ENCODE assay signal across 8 cellular contexts in the genomic region with DNA sequence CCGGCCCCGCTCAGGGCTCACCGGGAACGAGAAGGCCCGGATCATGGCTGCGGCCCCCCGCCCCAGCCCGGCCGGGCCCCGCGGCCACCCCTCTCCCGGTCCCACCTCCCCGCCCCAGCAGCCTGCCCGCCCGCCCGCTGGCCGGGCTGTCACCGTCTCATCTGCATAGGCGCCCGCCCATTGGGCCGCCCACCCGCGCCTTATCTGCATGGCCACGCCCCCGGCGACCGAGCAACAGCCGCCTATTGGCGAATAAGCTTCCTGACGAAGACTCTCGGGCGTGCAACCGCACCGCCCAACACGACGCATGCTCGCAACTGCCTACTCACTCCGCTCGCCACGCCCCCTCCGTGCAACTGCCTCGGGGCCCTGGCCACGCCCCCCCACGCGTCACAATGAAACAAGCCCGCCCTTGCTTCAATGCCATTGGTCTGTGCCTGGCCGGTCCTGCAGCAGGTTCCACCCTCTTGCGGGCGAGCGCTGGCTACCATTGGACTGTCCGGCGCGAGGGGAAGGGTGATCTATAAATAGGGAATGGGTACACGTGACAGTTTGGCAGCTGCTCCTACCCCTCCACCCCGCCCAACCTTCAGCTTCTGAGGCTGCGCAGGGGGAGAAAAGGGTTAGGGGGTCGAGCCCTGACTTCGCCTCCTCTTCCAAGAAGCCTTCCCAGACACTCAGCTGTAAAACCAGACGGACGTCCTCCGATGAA. TPM values are rescaled to one million over a fixed set of nuclear protein-coding genes. Genes with fewer than 3 reads are reported as not detected.
DNase-seq lines count a peak whose midpoint lies in the region; ATAC-seq, FAIRE-seq and TF ChIP-seq lines count a peak whose summit lies in the region.

A gene with protein sequence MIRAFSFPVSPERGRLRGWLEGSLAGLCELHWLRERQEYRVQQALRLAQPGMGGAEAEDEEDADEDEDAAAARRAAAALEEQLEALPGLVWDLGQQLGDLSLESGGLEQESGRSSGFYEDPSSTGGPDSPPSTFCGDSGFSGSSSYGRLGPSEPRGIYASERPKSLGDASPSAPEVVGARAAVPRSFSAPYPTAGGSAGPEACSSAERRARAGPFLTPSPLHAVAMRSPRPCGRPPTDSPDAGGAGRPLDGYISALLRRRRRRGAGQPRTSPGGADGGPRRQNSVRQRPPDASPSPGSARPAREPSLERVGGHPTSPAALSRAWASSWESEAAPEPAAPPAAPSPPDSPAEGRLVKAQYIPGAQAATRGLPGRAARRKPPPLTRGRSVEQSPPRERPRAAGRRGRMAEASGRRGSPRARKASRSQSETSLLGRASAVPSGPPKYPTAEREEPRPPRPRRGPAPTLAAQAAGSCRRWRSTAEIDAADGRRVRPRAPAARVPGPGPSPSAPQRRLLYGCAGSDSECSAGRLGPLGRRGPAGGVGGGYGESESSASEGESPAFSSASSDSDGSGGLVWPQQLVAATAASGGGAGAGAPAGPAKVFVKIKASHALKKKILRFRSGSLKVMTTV (minus strand): TSS at position 163 of the 712 bp plus-strand sequence. CDS start 118 bp downstream, at position 45.

- ATAC-seq in HG02852 (IDR thresholded peaks at IDR 0.05; ENCODE audit: unreplicated experiment) (peak; percentile 89), pancreas (peak; percentile 92 to 97 (median 92))

- no peaks in the 10 kb centered on the region for H3K9me3 ChIP-seq in pancreas
- H3K9me3 ChIP-seq in thyroid gland: no peaks in the 10 kb centered on the region

- H3K27me3 ChIP-seq in pancreas: peaks cover 0 to 8% (median 0%) of the 10 kb centered on the region in 4 donors
- no peaks in the 10 kb centered on the region for H3K27me3 ChIP-seq in thyroid gland

- TF ChIP-seq POLR2A in thyroid gland (IDR thresholded peaks at IDR 0.05): no peak

- peak; percentile 100 for DNase-seq in GM12865 (ENCODE audit: low read depth)
- peak; percentile 99 for DNase-seq in NCI-H1436 treated with DMSO at 0.1 percent for 48 hours (lab: John Stamatoyannopoulos, UW)
- DNase-seq in T follicular helper cell (ENCODE audit: low read depth): peak; percentile 99
- DNase-seq in amniotic epithelial cell (ENCODE audit: low read depth): peak; percentile 99
- DNase-seq in cardiac septum (ENCODE audit: low spot score): peak; percentile 100
- peak; percentile 100 for DNase-seq in pancreas
- DNase-seq in thyroid gland: peak; percentile 100

- H3K4me1 ChIP-seq in pancreas (peaks cover 5 to 13% (median 10%) of the 10 kb centered on the region in 3 donors), thyroid gland (peaks cover 19 to 20% of the 10 kb centered on the region in 2 donors)

- peak within 1 kb of the TSS; percentile 49 for H3K4me3 ChIP-seq in GM12865 (ENCODE audit: low read depth, low read length)
- peak within 1 kb of the TSS; percentile 34 to 67 (median 46) for H3K4me3 ChIP-seq in pancreas
- H3K4me3 ChIP-seq in thyroid gland (replicated peaks in 1 of 3): peak within 1 kb of the TSS in 2 of 3 donors; percentile 18 to 47

- intact Hi-C loops in cardiac septum (cut with DNase I) (loop anchor here (10.0 kb wide), 1 partner anchor 116 kb away; no protein-coding TSS in a partner anchor), pancreas (cut with DNase I) (loop anchor here in 2 of 3 donors (5.0 to 10.0 kb wide), 2 partner anchors 49 to 136 kb away; no protein-coding TSS in a partner anchor), thyroid gland (cut with DNase I) (loop anchor here (5.0 kb wide), 3 partner anchors 44 to 134 kb away; a partner anchor contains a TSS)

- H3K27ac ChIP-seq in pancreas: peak within 1 kb of the TSS in 2 of 4 donors; percentile 56 to 59
- peak within 1 kb of the TSS; percentile 52 to 58 (median 55) for H3K27ac ChIP-seq in thyroid gland

- TF ChIP-seq CTCF in GM12865 (IDR thresholded peaks at IDR 0.05; ENCODE audit: insufficient read depth, low read depth, low read length, missing control alignments) (no peak), pancreas (IDR thresholded peaks at IDR 0.05) (no peak), thyroid gland (IDR thresholded peaks at IDR 0.05) (no peak)

- WGBS in pancreas, 2 donors: 0 to 1% methylated on average over 59 to 61 of the region's 61 CpGs
- 0 to 1% methylated on average over 15 to 25 of the region's 61 CpGs for WGBS in thyroid gland, 2 donors

- FAIRE-seq in pancreas (lab: Jason Lieb, UNC): peak; percentile 98

- no peaks in the 10 kb centered on the region for H3K36me3 ChIP-seq in pancreas
- no peaks in the 10 kb centered on the region for H3K36me3 ChIP-seq in thyroid gland

RNA-seq across cellular contexts. Expression of the gene that starts here (rescaled TPM):
- total RNA-seq in cardiac septum (23.8 TPM), pancreas (1 to 10 TPM in 2 of 6 donors, under 1 TPM in 4; 0.24 to 1.7 (median 0.48) TPM), thyroid gland (1 to 10 TPM; 1.7 to 3.2 (median 2.7) TPM)
- 1 to 10 TPM in 1 of 2 donors, under 1 TPM in 1; 0.89 to 1.3 TPM for polyA plus RNA-seq in pancreas
